In genomic region chr3:66378256-66378655, GRCh38 we compare ENCODE assay signal across 8 cellular contexts.
DNase-seq lines count a peak whose midpoint lies in the region; ATAC-seq and TF ChIP-seq lines count a peak whose summit lies in the region.

No MANE protein-coding gene starts in this region.

- H3K4me3 ChIP-seq in GM12865 (ENCODE audit: low read depth, low read length) (no peak overlapping the region), Peyer's patch (no peak overlapping the region), astrocyte of the cerebellum (ENCODE audit: low read depth, low read length) (no peak overlapping the region), mucosa of descending colon (no peak overlapping the region)

- H3K36me3 ChIP-seq in Peyer's patch: peaks cover 0 to 62% (median 0%) of the 10 kb centered on the region in 3 donors
- peaks cover 17% of the 10 kb centered on the region for H3K36me3 ChIP-seq in mucosa of descending colon (ENCODE audit: low read depth)

- no peaks in the 10 kb centered on the region for H3K9me3 ChIP-seq in Peyer's patch
- no peaks in the 10 kb centered on the region for H3K9me3 ChIP-seq in mucosa of descending colon

- no peak for TF ChIP-seq POLR2A in Peyer's patch (IDR thresholded peaks at IDR 0.05)

- peak; percentile 22 for DNase-seq in GM12865 (ENCODE audit: low read depth)
- peak in 1 of 3 donors; percentile 37 for DNase-seq in Peyer's patch
- no peak for DNase-seq in astrocyte of the cerebellum (ENCODE audit: low read depth)
- peak in 1 of 3 donors; percentile 46 for DNase-seq in mucosa of descending colon
- DNase-seq in GF-D8 (lab: John Stamatoyannopoulos, UW): no peak
- DNase-seq in posterior vena cava (ENCODE audit: low spot score): no peak

- peak; percentile 52 for TF ChIP-seq CTCF in GM12865 (IDR thresholded peaks at IDR 0.05; ENCODE audit: insufficient read depth, low read depth, low read length, missing control alignments)
- TF ChIP-seq CTCF in Peyer's patch (IDR thresholded peaks at IDR 0.05): peak in 4 of 6 experiments; percentile 16 to 44 (median 42)
- peak; percentile 57 for TF ChIP-seq CTCF in astrocyte of the cerebellum (IDR thresholded peaks at IDR 0.05; ENCODE audit: low read depth, low read length, missing control alignments)
- peak; percentile 31 for TF ChIP-seq CTCF in mucosa of descending colon (IDR thresholded peaks at IDR 0.05)

- in situ Hi-C loops in astrocyte of the cerebellum (cut with HindIII; ENCODE audit: low sequenced_read_pairs): no loop called here

- H3K27me3 ChIP-seq in Peyer's patch: no peaks in the 10 kb centered on the region

- H3K4me1 ChIP-seq in Peyer's patch: peaks cover 0 to 12% (median 3%) of the 10 kb centered on the region in 4 donors
- peaks cover 13% of the 10 kb centered on the region for H3K4me1 ChIP-seq in mucosa of descending colon (ENCODE audit: low read depth)

- ATAC-seq in mucosa of descending colon: peak; percentile 27
- ATAC-seq in GM18867 (IDR thresholded peaks at IDR 0.05; ENCODE audit: unreplicated experiment): no peak
- ATAC-seq in HG02840 (IDR thresholded peaks at IDR 0.05; ENCODE audit: low FRiP score, unreplicated experiment): no peak

- H3K27ac ChIP-seq in Peyer's patch: no peak overlapping the region

- intact Hi-C loops in mucosa of descending colon (cut with DNase I, micrococcal nuclease) (loop anchor here in 1 of 2 donors (10.0 kb wide), 1 partner anchor 103 kb away; no protein-coding TSS in a partner anchor), posterior vena cava (cut with DNase I) (no loop called here)
